ENCODE assay signal across 1 cellular context in genomic region chr18:11980555-11981382, GRCh38.
A peak's percentile ranks its signal among the peaks of the same experiment; 100 is the strongest.
TF ChIP-seq lines count a peak whose summit lies in the region.

No MANE protein-coding gene starts in this region.

TF ChIP-seq in HepG2, 621 proteins besides CTCF, POLR2A, EP300 and RAD21 (continued from another document and continues in another):
- TF ChIP-seq RARA (CRISPR knock-in tag; IDR thresholded peaks at IDR 0.05), result peak; percentile 34
- no peak; the same call in 1 of the 2 replicates for TF ChIP-seq STAG1 (CRISPR knock-in tag; IDR thresholded peaks at IDR 0.05)
- TF ChIP-seq SETDB1 (CRISPR knock-in tag; IDR thresholded peaks at IDR 0.05; ENCODE audit: borderline replicate concordance), result no peak
- peak; percentile 20; the same call in 1 of the 2 replicates for TF ChIP-seq USF2 (IDR thresholded peaks at IDR 0.05; ENCODE audit: low read depth, low read length)
- TF ChIP-seq USF2 (CRISPR knock-in tag; IDR thresholded peaks at IDR 0.05; ENCODE audit: borderline replicate concordance), result no peak
- peak; percentile 62; the same call in 1 of the 2 replicates for TF ChIP-seq ZSCAN25 (CRISPR knock-in tag; IDR thresholded peaks at IDR 0.05)
- no peak; the same call in 1 of the 2 replicates for TF ChIP-seq RFXANK (CRISPR knock-in tag; IDR thresholded peaks at IDR 0.05)
- peak; percentile 75 for TF ChIP-seq HNRNPK (IDR thresholded peaks at IDR 0.05; ENCODE audit: low read depth, low read length, poor library complexity, severe bottlenecking)
- no peak for TF ChIP-seq SKI (IDR thresholded peaks at IDR 0.05; ENCODE audit: partially characterized antibody)
- TF ChIP-seq CREB3 (CRISPR knock-in tag; IDR thresholded peaks at IDR 0.05), result no peak; the same call in 1 of the 2 replicates
- TF ChIP-seq ZNF280B (CRISPR knock-in tag; IDR thresholded peaks at IDR 0.05; ENCODE audit: borderline replicate concordance), result peak; percentile 67; the same call in 1 of the 2 replicates
- no peak for TF ChIP-seq TCF7 (IDR thresholded peaks at IDR 0.05; ENCODE audit: low read depth)
- no peak; the same call in none of the 2 replicates for TF ChIP-seq AKNA (CRISPR knock-in tag; IDR thresholded peaks at IDR 0.05; ENCODE audit: borderline replicate concordance)
- TF ChIP-seq GMEB1 (CRISPR knock-in tag; IDR thresholded peaks at IDR 0.05; ENCODE audit: borderline replicate concordance), result peak; percentile 63; the same call in 1 of the 2 replicates
- TF ChIP-seq KAT7 (CRISPR knock-in tag; IDR thresholded peaks at IDR 0.05; ENCODE audit: borderline replicate concordance), result peak; percentile 84
- peak; percentile 46; the same call in 1 of the 2 replicates for TF ChIP-seq MAF1 (CRISPR knock-in tag; IDR thresholded peaks at IDR 0.05; ENCODE audit: borderline replicate concordance)
- TF ChIP-seq CAMTA2 (CRISPR knock-in tag; IDR thresholded peaks at IDR 0.05; ENCODE audit: borderline replicate concordance), result 0 out of 2 replicates have a peak, but pooled peaks have one; percentile 82
- peak; percentile 92 for TF ChIP-seq YEATS4 (CRISPR knock-in tag; IDR thresholded peaks at IDR 0.05; ENCODE audit: borderline replicate concordance)
- TF ChIP-seq ZNF496 (CRISPR knock-in tag; IDR thresholded peaks at IDR 0.05; ENCODE audit: insufficient replicate concordance), result no peak
- peak; percentile 55; the same call in 1 of the 2 replicates for TF ChIP-seq KDM3A (CRISPR knock-in tag; IDR thresholded peaks at IDR 0.05; ENCODE audit: low read depth)
- TF ChIP-seq ZBTB1 (CRISPR knock-in tag; IDR thresholded peaks at IDR 0.05; ENCODE audit: borderline replicate concordance), result no peak; the same call in 1 of the 2 replicates
- TF ChIP-seq NFIC (IDR thresholded peaks at IDR 0.05; ENCODE audit: low read length), result no peak
- TF ChIP-seq NCOA1 (CRISPR knock-in tag; IDR thresholded peaks at IDR 0.05), result no peak
- TF ChIP-seq GLI4 (CRISPR knock-in tag; IDR thresholded peaks at IDR 0.05; ENCODE audit: borderline replicate concordance), result peak; percentile 96
- TF ChIP-seq MXD1 (CRISPR knock-in tag; IDR thresholded peaks at IDR 0.05), result peak; percentile 89
- TF ChIP-seq SAP130 (CRISPR knock-in tag; IDR thresholded peaks at IDR 0.05; ENCODE audit: low read depth), result peak; percentile 65
- peak; percentile 97 for TF ChIP-seq ZNF543 (CRISPR knock-in tag; IDR thresholded peaks at IDR 0.05)
- peak; percentile 81 for TF ChIP-seq SKIL (CRISPR knock-in tag; IDR thresholded peaks at IDR 0.05; ENCODE audit: borderline replicate concordance)
- peak; percentile 80 for TF ChIP-seq ZNF350 (CRISPR knock-in tag; IDR thresholded peaks at IDR 0.05; ENCODE audit: borderline replicate concordance, low read depth)
- TF ChIP-seq KLF11 (CRISPR knock-in tag; IDR thresholded peaks at IDR 0.05), result 0 out of 2 replicates have a peak, but pooled peaks have one; percentile 40
- TF ChIP-seq DPF2 (CRISPR knock-in tag; IDR thresholded peaks at IDR 0.05; ENCODE audit: borderline replicate concordance, low read depth), result no peak
- TF ChIP-seq ZNF589 (CRISPR knock-in tag; conservative IDR thresholded peaks at IDR 0.05), result peak; percentile 68; the same call in 1 of the 2 replicates
- no peak for TF ChIP-seq PLRG1 (conservative IDR thresholded peaks at IDR 0.05)
- TF ChIP-seq PCBP1 (IDR thresholded peaks at IDR 0.05; ENCODE audit: borderline replicate concordance, low read depth, low read length), result no peak
- TF ChIP-seq SIN3B (IDR thresholded peaks at IDR 0.05; ENCODE audit: low read length), result no peak
- 0 out of 2 replicates have a peak, but pooled peaks have one; percentile 5 for TF ChIP-seq ZNF383 (CRISPR knock-in tag; IDR thresholded peaks at IDR 0.05; ENCODE audit: borderline replicate concordance)
- no peak for TF ChIP-seq ZFAT (CRISPR knock-in tag; conservative IDR thresholded peaks at IDR 0.05)
- peak; percentile 68 for TF ChIP-seq SPEN (CRISPR knock-in tag; IDR thresholded peaks at IDR 0.05; ENCODE audit: low read depth)
- no peak for TF ChIP-seq NR3C1 (CRISPR knock-in tag; IDR thresholded peaks at IDR 0.05)
- TF ChIP-seq ZNF772 (CRISPR knock-in tag; IDR thresholded peaks at IDR 0.05), result no peak
- TF ChIP-seq KAT8 (CRISPR knock-in tag; IDR thresholded peaks at IDR 0.05), result peak; percentile 75
- TF ChIP-seq ZNF790 (CRISPR knock-in tag; IDR thresholded peaks at IDR 0.05; ENCODE audit: borderline replicate concordance), result 0 out of 2 replicates have a peak, but pooled peaks have one; percentile 52
- peak; percentile 19; the same call in 1 of the 2 replicates for TF ChIP-seq ZNF558 (CRISPR knock-in tag; IDR thresholded peaks at IDR 0.05; ENCODE audit: borderline replicate concordance)
- no peak for TF ChIP-seq TIGD3 (CRISPR knock-in tag; IDR thresholded peaks at IDR 0.05; ENCODE audit: borderline replicate concordance)
- peak; percentile 69 for TF ChIP-seq PATZ1 (CRISPR knock-in tag; IDR thresholded peaks at IDR 0.05)
- peak; percentile 72 for TF ChIP-seq DRAP1 (CRISPR knock-in tag; IDR thresholded peaks at IDR 0.05)
- peak; percentile 95 for TF ChIP-seq ZNF225 (CRISPR knock-in tag; IDR thresholded peaks at IDR 0.05)
- TF ChIP-seq PTBP1 (IDR thresholded peaks at IDR 0.05; ENCODE audit: low read depth, low read length, poor library complexity, severe bottlenecking), result no peak
